In the genomic region with DNA sequence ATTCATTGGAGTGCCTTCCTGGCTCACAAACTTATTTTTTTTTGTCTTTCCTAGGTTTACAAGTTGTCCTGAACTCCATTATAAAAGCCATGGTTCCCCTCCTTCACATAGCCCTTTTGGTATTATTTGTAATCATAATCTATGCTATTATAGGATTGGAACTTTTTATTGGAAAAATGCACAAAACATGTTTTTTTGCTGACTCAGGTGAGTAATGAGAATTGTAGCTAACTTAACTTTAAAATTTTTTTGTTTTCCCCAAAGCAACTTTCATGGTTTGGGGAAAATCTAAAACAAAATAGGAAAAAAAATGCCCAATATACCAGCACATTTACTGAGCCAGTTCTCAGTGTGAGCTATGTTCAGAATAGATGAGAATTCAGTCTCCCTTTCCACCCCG, we compare ENCODE assay signal across 26 cellular contexts.
"Had no signal": no experiment of that assay in that cellular context is flagged by ENCODE, and none has a peak within 500 bp of the region (broad histone marks: within the 10 kb centered on the region; RNA-seq: fewer than 3 reads in every experiment).

No MANE protein-coding gene starts in this region.

- ATAC-seq: esophagus mucosa, gastrocnemius medialis, heart right ventricle, left cardiac atrium, left lung, left ventricle myocardium superior, lower lobe of right lung, mucosa of descending colon had no signal

- FAIRE-seq: colon, islet of Langerhans, keratinocyte had no signal

- H3K4me3 ChIP-seq: coronary artery, dorsolateral prefrontal cortex, esophagus squamous epithelium, gastrocnemius medialis, heart right ventricle, left lung, lower lobe of right lung, mucosa of descending colon had no signal

- H3K4me3 Mint-ChIP-seq: mesothelial cell of epicardium had no signal

- H3K4me1 ChIP-seq: esophagus squamous epithelium, gastrocnemius medialis, heart right ventricle, left lung, lower lobe of right lung had no signal

- H3K27ac Mint-ChIP-seq: mesothelial cell of epicardium had no signal

- H3K36me3 ChIP-seq: esophagus squamous epithelium, gastrocnemius medialis, heart right ventricle had no signal

- H3K27me3 ChIP-seq: dorsolateral prefrontal cortex, gastrocnemius medialis, left lung had no signal

- DNase-seq: dermis blood vessel endothelial cell; dorsolateral prefrontal cortex; effector CD4-positive, alpha-beta T cell; effector memory CD4-positive, alpha-beta T cell; erythroblast; esophagus squamous epithelium; foreskin fibroblast; foreskin melanocyte; gastrocnemius medialis; glutamatergic neuron; head of caudate nucleus; heart right ventricle; hippocampal formation; left cardiac atrium; left lung; left ventricle myocardium superior; lower lobe of right lung; mesenchymal stem cell; mucosa of descending colon had no signal

- H3K27ac ChIP-seq: coronary artery, dorsolateral prefrontal cortex, epithelial cell of prostate, esophagus squamous epithelium, gastrocnemius medialis, heart right ventricle, left lung, lower lobe of right lung had no signal
